ENCODE assay signal across 8 cellular contexts in the genomic region with DNA sequence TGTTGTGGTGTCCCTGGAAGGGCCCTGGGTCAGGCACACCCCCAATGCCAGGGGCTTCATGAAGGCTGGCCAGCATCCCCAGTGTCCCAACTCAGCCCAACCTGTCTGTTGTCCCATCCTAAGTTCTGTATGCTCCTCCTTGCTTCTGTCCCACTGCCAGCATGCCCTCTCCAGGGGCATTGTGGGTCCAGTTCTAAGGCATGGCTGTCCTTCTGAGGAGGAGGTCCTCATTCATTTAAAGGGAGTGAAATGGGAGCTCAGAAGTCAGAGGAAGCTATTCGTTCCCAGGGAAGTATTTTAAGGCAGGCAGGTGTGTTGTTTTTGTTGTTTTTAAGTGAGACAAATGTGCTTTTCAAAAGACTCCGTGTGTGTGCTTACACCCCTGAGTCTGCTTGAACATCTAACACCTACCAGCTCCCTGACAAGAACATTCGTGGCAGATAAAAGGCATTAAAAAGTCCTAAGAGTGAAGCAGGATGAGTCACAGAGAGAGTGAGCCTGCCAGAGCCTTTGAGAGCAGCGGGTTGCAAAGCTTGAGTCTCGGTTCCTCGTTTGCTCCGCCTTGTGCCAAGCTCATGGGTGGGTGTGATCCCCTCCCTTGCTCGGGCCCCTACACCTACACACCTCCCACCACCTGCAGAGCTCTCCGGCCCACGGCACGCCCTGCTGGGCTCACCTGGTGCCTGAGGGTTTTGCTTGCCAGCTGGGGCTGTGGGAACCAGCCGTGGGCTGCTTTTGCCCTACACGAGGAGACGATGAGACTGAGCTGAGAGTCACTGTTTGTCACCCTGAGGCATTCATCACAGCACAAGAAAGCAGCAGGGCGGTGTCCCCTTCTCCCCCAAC.
A peak's percentile ranks its signal among the peaks of the same experiment; 100 is the strongest.
DNase-seq lines count a peak whose midpoint lies in the region; ATAC-seq and TF ChIP-seq lines count a peak whose summit lies in the region.

No MANE protein-coding gene starts in this region.

- no peaks in the 10 kb centered on the region for H3K36me3 ChIP-seq in OCI-LY3 (replicated peaks; ENCODE audit: low read depth, low read length)
- peaks cover 12% of the 10 kb centered on the region for H3K36me3 ChIP-seq in skeletal muscle satellite cell (ENCODE audit: insufficient read depth, low read length)
- no peaks in the 10 kb centered on the region for H3K36me3 ChIP-seq in HAP-1 (replicated peaks)

- peak overlapping the region; percentile 79 for H3K4me2 ChIP-seq in OCI-LY3 (ENCODE audit: low read length)
- H3K4me2 ChIP-seq in skeletal muscle satellite cell (ENCODE audit: low read length), result peak overlapping the region; percentile 68

- no peaks in the 10 kb centered on the region for H3K79me2 ChIP-seq in OCI-LY3 (ENCODE audit: low read length)

- no peaks in the 10 kb centered on the region for H3K9me3 ChIP-seq in OCI-LY3 (ENCODE audit: insufficient read depth, low read length)
- H3K9me3 ChIP-seq in skeletal muscle satellite cell (replicated peaks; ENCODE audit: low read length), result no peaks in the 10 kb centered on the region
- H3K9me3 ChIP-seq in HAP-1, result no peaks in the 10 kb centered on the region

- peak overlapping the region; percentile 53 for H3K27ac ChIP-seq in OCI-LY3 (ENCODE audit: low read length)

- peaks cover 55% of the 10 kb centered on the region for H3K4me1 ChIP-seq in OCI-LY3 (ENCODE audit: low read length)
- H3K4me1 ChIP-seq in skeletal muscle satellite cell (ENCODE audit: control insufficient read depth, insufficient read depth, low read length), result peaks cover 14% of the 10 kb centered on the region
- no peaks in the 10 kb centered on the region for H3K4me1 ChIP-seq in HAP-1

- no peak overlapping the region; the same call in 1 of the 2 replicates for H2AFZ ChIP-seq in OCI-LY3 (ENCODE audit: low read depth, low read length)

- intact Hi-C loops in left cardiac atrium (cut with DNase I), result no loop called here
- intact Hi-C loops in Right ventricle myocardium superior (cut with DNase I), result no loop called here

- H3K4me3 ChIP-seq in OCI-LY3 (ENCODE audit: low read length) (peak overlapping the region; percentile 60), skeletal muscle satellite cell (ENCODE audit: low read length) (no peak overlapping the region), HAP-1 (no peak overlapping the region)

- H3K27me3 ChIP-seq in OCI-LY3 (ENCODE audit: low read depth, low read length) (peaks cover 11% of the 10 kb centered on the region; the same call in 1 of the 2 replicates), skeletal muscle satellite cell (ENCODE audit: control insufficient read depth, insufficient read depth, low read length) (no peaks in the 10 kb centered on the region), HAP-1 (ENCODE audit: low read depth) (no peaks in the 10 kb centered on the region)

- no peak for TF ChIP-seq CTCF in OCI-LY3 (IDR thresholded peaks at IDR 0.05; ENCODE audit: low read depth, low read length)

- ATAC-seq in left cardiac atrium (peak; percentile 70 to 93), Right ventricle myocardium superior (ENCODE audit: poor library complexity) (no peak), HG02840 (IDR thresholded peaks at IDR 0.05; ENCODE audit: low FRiP score, unreplicated experiment) (peak; percentile 75)

- DNase-seq in left cardiac atrium (no peak), Right ventricle myocardium superior (no peak), astrocyte of the hippocampus (ENCODE audit: low read depth, low spot score) (peak; percentile 76), HK-2 (ENCODE audit: unreplicated experiment) (no peak), HAP-1 (ENCODE audit: low spot score in 2 of 2) (no peak)

- H3K9ac ChIP-seq in OCI-LY3 (ENCODE audit: low read length) (peak overlapping the region; percentile 40), skeletal muscle satellite cell (ENCODE audit: low read depth, low read length) (no peak overlapping the region)

- no peaks in the 10 kb centered on the region for H4K20me1 ChIP-seq in OCI-LY3 (ENCODE audit: insufficient read depth, low read length)

- in situ Hi-C loops in HAP-1 (cut with MboI; ENCODE audit: low sequenced_read_pairs), result no loop called here
